23 cellular contexts compared by ENCODE assay signal in genomic region chr9:75699625-75700251, GRCh38.
"Had no signal": no experiment of that assay in that cellular context is flagged by ENCODE, and none has a peak within 500 bp of the region (broad histone marks: within the 10 kb centered on the region; RNA-seq: fewer than 3 reads in every experiment).

No MANE protein-coding gene starts in this region.

- DNase-seq: colonic mucosa; cortex of kidney; effector CD8-positive, alpha-beta T cell; effector memory CD8-positive, alpha-beta T cell; endodermal cell; erythroblast; esophagus squamous epithelium; foreskin fibroblast; foreskin melanocyte; gastrocnemius medialis; glutamatergic neuron; hippocampal formation; immature natural killer cell; islet precursor cell; kidney; kidney glomerular epithelial cell; left lung; lower lobe of right lung; mesenchymal stem cell; mucosa of descending colon; naive B cell had no signal

- H3K27ac ChIP-seq: colonic mucosa, epithelial cell of prostate, esophagus squamous epithelium, gastrocnemius medialis, left lung, lower lobe of right lung had no signal

- ATAC-seq: effector memory CD8-positive, alpha-beta T cell; esophagus mucosa; gastrocnemius medialis; left lung; lower lobe of right lung; mucosa of descending colon had no signal

- H3K9me3 ChIP-seq: colonic mucosa, esophagus squamous epithelium, gastrocnemius medialis, left lung, lower lobe of right lung, mucosa of descending colon had no signal

- H3K4me3 ChIP-seq: colonic mucosa, esophagus squamous epithelium, gastrocnemius medialis, left lung, lower lobe of right lung, mucosa of descending colon had no signal

- H3K36me3 ChIP-seq: colonic mucosa, esophagus squamous epithelium, gastrocnemius medialis, left lung, lower lobe of right lung had no signal

- H3K27me3 ChIP-seq: colonic mucosa, esophagus squamous epithelium, gastrocnemius medialis, left lung had no signal

- H3K4me1 ChIP-seq: colonic mucosa, esophagus squamous epithelium, gastrocnemius medialis, left lung, lower lobe of right lung had no signal
